ENCODE assay signal across 8 cellular contexts in the genomic region with DNA sequence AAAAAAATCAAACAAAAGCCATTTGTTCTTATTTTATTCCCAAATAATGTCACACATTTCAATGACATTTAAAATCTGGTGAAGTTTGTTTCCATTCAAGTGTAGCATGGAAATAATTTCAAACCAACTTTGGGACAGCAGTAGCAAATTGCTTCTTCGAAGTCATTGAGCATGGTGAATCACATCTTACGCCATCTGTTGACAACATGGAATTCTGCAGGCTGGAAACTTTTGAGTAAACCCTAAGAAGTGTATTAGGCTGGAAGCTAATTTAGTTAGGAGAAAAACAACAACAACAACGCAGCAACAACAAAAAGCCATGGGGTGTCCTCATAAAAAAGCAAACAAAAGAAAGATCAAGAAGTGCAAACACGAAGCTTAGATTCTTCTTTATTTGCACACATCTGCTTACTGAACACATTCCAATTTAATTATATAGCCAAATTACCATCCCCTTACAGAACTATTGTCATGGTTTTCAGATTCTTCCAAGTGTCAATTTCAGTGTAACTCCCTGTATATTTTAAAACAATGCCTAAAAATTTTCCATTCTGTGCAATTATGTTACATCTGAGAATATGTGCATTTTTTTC.
DNase-seq lines count a peak whose midpoint lies in the region; ATAC-seq and TF ChIP-seq lines count a peak whose summit lies in the region.

No MANE protein-coding gene starts in this region.

- no peak for TF ChIP-seq POLR2A in esophagus muscularis mucosa (IDR thresholded peaks at IDR 0.05; ENCODE audit: low read depth)
- TF ChIP-seq POLR2A in upper lobe of left lung (IDR thresholded peaks at IDR 0.05), result no peak

- TF ChIP-seq CTCF in esophagus muscularis mucosa (IDR thresholded peaks at IDR 0.05) (peak in 2 of 3 experiments; percentile 15 to 24), upper lobe of left lung (IDR thresholded peaks at IDR 0.05) (peak in 4 of 6 experiments; percentile 9 to 30 (median 16)), coronary artery (IDR thresholded peaks at IDR 0.05) (no peak)

- no peaks in the 10 kb centered on the region for H3K27me3 ChIP-seq in H7 (ENCODE audit: control insufficient read depth, insufficient read depth, low read length)
- H3K27me3 ChIP-seq in esophagus muscularis mucosa, result no peaks in the 10 kb centered on the region
- no peaks in the 10 kb centered on the region for H3K27me3 ChIP-seq in upper lobe of left lung

- TF ChIP-seq EP300 in esophagus muscularis mucosa (IDR thresholded peaks at IDR 0.05), result no peak
- no peak for TF ChIP-seq EP300 in upper lobe of left lung (IDR thresholded peaks at IDR 0.05)

- intact Hi-C loops in esophagus muscularis mucosa (cut with DNase I), result no loop called here

- no peak overlapping the region for H3K4me3 ChIP-seq in H7 (ENCODE audit: insufficient read depth, low read depth, low read length)
- no peak overlapping the region for H3K4me3 ChIP-seq in esophagus muscularis mucosa
- no peak overlapping the region for H3K4me3 ChIP-seq in upper lobe of left lung
- no peak overlapping the region for H3K4me3 ChIP-seq in coronary artery

- H3K27ac ChIP-seq in esophagus muscularis mucosa (replicated peaks in 1 of 4) (no peak overlapping the region), upper lobe of left lung (no peak overlapping the region), coronary artery (no peak overlapping the region)

- H3K36me3 ChIP-seq in H7 (replicated peaks; ENCODE audit: control insufficient read depth, insufficient read depth, low read length), result no peaks in the 10 kb centered on the region
- H3K36me3 ChIP-seq in esophagus muscularis mucosa, result no peaks in the 10 kb centered on the region
- no peaks in the 10 kb centered on the region for H3K36me3 ChIP-seq in upper lobe of left lung

- WGBS in esophagus muscularis mucosa, result 24% methylated on average over 4 of the region's 4 CpGs
- WGBS in upper lobe of left lung, 2 donors, result 25 to 31% methylated on average over 4 of the region's 4 CpGs

- ATAC-seq in upper lobe of left lung (ENCODE audit: low FRiP score in 2 of 2), result no peak

- H3K4me1 ChIP-seq in esophagus muscularis mucosa, result no peaks in the 10 kb centered on the region
- no peaks in the 10 kb centered on the region for H3K4me1 ChIP-seq in upper lobe of left lung

- DNase-seq in CD1c-positive myeloid dendritic cell (ENCODE audit: extremely low spot score) (peak; percentile 9), H7 (peak; percentile 2), NCI-H748 treated with DMSO at 0.1 percent for 48 hours (lab: John Stamatoyannopoulos, UW) (peak; percentile 39), esophagus muscularis mucosa (ENCODE audit: extremely low spot score) (no peak), upper lobe of left lung (no peak), AG20443 (ENCODE audit: low spot score) (no peak), coronary artery (ENCODE audit: low spot score) (no peak), NCI-H2196 treated with DMSO at 0.1 percent for 48 hours (lab: John Stamatoyannopoulos, UW; ENCODE audit: unreplicated experiment) (no peak)

- H3K9me3 ChIP-seq in esophagus muscularis mucosa (no peaks in the 10 kb centered on the region), upper lobe of left lung (no peaks in the 10 kb centered on the region)

Comparison
In these comparisons a context has a peak if more than half of its experiments do, and no peak if none do; other contexts are left out.
1. DNase-seq: peak in CD1c-positive myeloid dendritic cell (single experiment), H7 (single experiment) and NCI-H748 treated with DMSO at 0.1 percent for 48 hours (single experiment); none in esophagus muscularis mucosa (single experiment), upper lobe of left lung (0 of 2), AG20443 (single experiment), coronary artery (single experiment) and NCI-H2196 treated with DMSO at 0.1 percent for 48 hours (single experiment).